18 cellular contexts compared by ENCODE assay signal in genomic region chr4:57442241-57442640, GRCh38.
"Had no signal": no experiment of that assay in that cellular context is flagged by ENCODE, and none has a peak within 500 bp of the region (broad histone marks: within the 10 kb centered on the region; RNA-seq: fewer than 3 reads in every experiment).

No MANE protein-coding gene starts in this region.

- H3K4me3 ChIP-seq: heart right ventricle, hepatocyte, lower lobe of right lung, neural progenitor cell, ovary, sigmoid colon, spleen, suprapubic skin, thoracic aorta, tibial nerve, uterus had no signal

- ATAC-seq: naive thymus-derived CD8-positive, alpha-beta T cell; stimulated activated effector memory CD8-positive, alpha-beta T cell treated with anti-CD3 and anti-CD28 coated beads, Interleukin-12 subunit alpha, Interleukin-12 subunit beta, amount 100 ng/mL, for 72 hours had no signal

- H3K9me3 ChIP-seq: heart right ventricle, lower lobe of right lung, neutrophil, ovary, sigmoid colon, spleen, suprapubic skin, thoracic aorta, tibial nerve, uterus had no signal

- H3K4me1 ChIP-seq: lower lobe of right lung, neural progenitor cell, spleen, uterus had no signal

- H3K36me3 ChIP-seq: heart right ventricle, lower lobe of right lung, neural progenitor cell, neutrophil, ovary, sigmoid colon, spleen, suprapubic skin, thoracic aorta, tibial nerve, uterus had no signal

- H3K27ac ChIP-seq: hepatocyte, lower lobe of right lung, neural progenitor cell, neutrophil, ovary, spleen, suprapubic skin, thoracic aorta, tibial nerve, uterus had no signal

- FAIRE-seq: small intestine had no signal

- H3K27me3 ChIP-seq: hepatocyte, neural progenitor cell, neutrophil, ovary, sigmoid colon, spleen, suprapubic skin, tibial nerve, uterus had no signal

- DNase-seq: left cardiac atrium; lower lobe of right lung; naive thymus-derived CD8-positive, alpha-beta T cell; ovary; sigmoid colon; spleen; stimulated activated CD4-positive, alpha-beta T cell treated with anti-CD3 and anti-CD28 coated beads, Interleukin-4, amount 100 ng/mL, for 24 hours; stimulated activated naive CD4-positive, alpha-beta T cell; uterus had no signal
